In the genomic region with DNA sequence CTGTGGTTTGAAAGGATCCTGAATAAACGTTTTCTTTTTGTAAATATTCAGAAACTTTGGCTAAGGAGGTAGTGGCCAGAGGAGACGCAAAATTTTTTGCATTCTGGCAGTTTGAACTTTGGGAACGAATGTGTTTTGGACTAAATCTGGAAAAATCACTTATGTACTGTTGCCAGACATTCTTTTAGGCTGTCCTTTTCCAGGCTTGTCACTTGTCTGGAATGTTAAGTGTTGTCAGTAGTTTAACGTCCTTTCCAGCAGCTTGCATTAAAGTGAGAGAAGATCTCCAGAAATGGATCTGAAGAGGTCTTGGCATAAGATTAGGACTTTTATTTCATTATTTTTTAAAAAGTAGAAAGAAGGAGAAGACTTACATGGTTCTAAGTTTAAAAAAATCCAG, we compare ENCODE assay signal across 9 cellular contexts. TPM values are rescaled to one million over a fixed set of nuclear protein-coding genes. Genes with fewer than 3 reads are reported as not detected.
DNase-seq lines count a peak whose midpoint lies in the region; FAIRE-seq and TF ChIP-seq lines count a peak whose summit lies in the region.
"Had no signal": no experiment of that assay in that cellular context is flagged by ENCODE, and none has a peak within 500 bp of the region (broad histone marks: within the 10 kb centered on the region; RNA-seq: fewer than 3 reads in every experiment).

No MANE protein-coding gene starts in this region.

- H3K4me3 ChIP-seq in HUES64 (ENCODE audit: low read length) = no peak overlapping the region
- no peak overlapping the region for H3K4me3 ChIP-seq in colonic mucosa

- no peak for TF ChIP-seq CTCF in colonic mucosa (IDR thresholded peaks at IDR 0.05)

- WGBS in HUES64 = 78% methylated on average over 4 of the region's 4 CpGs

- no peak for FAIRE-seq in urothelium cell line (lab: Jason Lieb, UNC)
- FAIRE-seq: small intestine had no signal

- H3K27ac ChIP-seq in HUES64 (ENCODE audit: low read depth, low read length) (peak overlapping the region; percentile 1; the same call in 1 of the 2 replicates), colonic mucosa (peak overlapping the region; percentile 27)

- intact Hi-C loops in colonic mucosa (cut with DNase I) = no loop called here

- DNase-seq in colonic mucosa (no peak), lung microvascular endothelial cell (ENCODE audit: low read depth in 2 of 2) (peak; percentile 56 to 58), urothelium cell line (ENCODE audit: low spot score) (peak; percentile 68), NCI-H774 (lab: John Stamatoyannopoulos, UW) (no peak), hippocampal formation (lab: John Stamatoyannopoulos, UW) (no peak)
- no peak for DNase-seq in stimulated activated CD4-positive, alpha-beta T cell treated with anti-CD3 and anti-CD28 coated beads, Interleukin-2, amount 100 ng/mL, for 48 hours
- DNase-seq: H9, small intestine had no signal

- H3K36me3 ChIP-seq in HUES64 (ENCODE audit: insufficient read depth, low read length) (no peaks in the 10 kb centered on the region), colonic mucosa (no peaks in the 10 kb centered on the region)

- H3K27me3 ChIP-seq in HUES64 (ENCODE audit: insufficient read depth, low read length) (no peaks in the 10 kb centered on the region), colonic mucosa (no peaks in the 10 kb centered on the region)

- H3K9ac ChIP-seq in HUES64 (ENCODE audit: low read depth, low read length) (no peak overlapping the region), colonic mucosa (ENCODE audit: low read depth in 2 of 2, low read length in 2 of 2) (no peak overlapping the region)

- H3K4me1 ChIP-seq in HUES64 (ENCODE audit: insufficient read depth, low read length) (peaks cover 31% of the 10 kb centered on the region), colonic mucosa (peaks cover 4% of the 10 kb centered on the region)

- H3K9me3 ChIP-seq in HUES64 (ENCODE audit: insufficient read depth, low read depth, low read length) (no peaks in the 10 kb centered on the region), colonic mucosa (no peaks in the 10 kb centered on the region)

RNA-seq across cellular contexts. Expression of gene SPECC1L, which starts 18.5 kb away (rescaled TPM):
- polyA plus RNA-seq in HUES64 (2013, experiment 1 of 2) = 25.3 TPM
- polyA plus RNA-seq in HUES64 (2013, experiment 2 of 2) = 28.4 TPM
- 10 to 100 TPM; 45.3 to 55.3 TPM for total RNA-seq in colonic mucosa
- 39.7 and 74.0 TPM in 2 replicates for total RNA-seq in lung microvascular endothelial cell

RNA-seq across cellular contexts. Expression of gene GGT5, which starts 44.3 kb away (rescaled TPM):
- polyA plus RNA-seq in HUES64 (2013, experiment 1 of 2) = not detected
- polyA plus RNA-seq in HUES64 (2013, experiment 2 of 2) = not detected
- 1 to 10 TPM; 2.6 to 3.7 TPM for total RNA-seq in colonic mucosa
- 1.8 and 7.4 TPM in 2 replicates for total RNA-seq in lung microvascular endothelial cell

Comparison
In these comparisons a context has a peak if more than half of its experiments do, and no peak if none do; other contexts are left out.
1. DNase-seq: peak in lung microvascular endothelial cell (2 of 2) and urothelium cell line (single experiment); none in colonic mucosa (single experiment), NCI-H774 (single experiment), stimulated activated CD4-positive, alpha-beta T cell treated with anti-CD3 and anti-CD28 coated beads, Interleukin-2, amount 100 ng/mL, for 48 hours (0 of 2) and hippocampal formation (0 of 2).